ENCODE assay signal across 9 cellular contexts in the genomic region with DNA sequence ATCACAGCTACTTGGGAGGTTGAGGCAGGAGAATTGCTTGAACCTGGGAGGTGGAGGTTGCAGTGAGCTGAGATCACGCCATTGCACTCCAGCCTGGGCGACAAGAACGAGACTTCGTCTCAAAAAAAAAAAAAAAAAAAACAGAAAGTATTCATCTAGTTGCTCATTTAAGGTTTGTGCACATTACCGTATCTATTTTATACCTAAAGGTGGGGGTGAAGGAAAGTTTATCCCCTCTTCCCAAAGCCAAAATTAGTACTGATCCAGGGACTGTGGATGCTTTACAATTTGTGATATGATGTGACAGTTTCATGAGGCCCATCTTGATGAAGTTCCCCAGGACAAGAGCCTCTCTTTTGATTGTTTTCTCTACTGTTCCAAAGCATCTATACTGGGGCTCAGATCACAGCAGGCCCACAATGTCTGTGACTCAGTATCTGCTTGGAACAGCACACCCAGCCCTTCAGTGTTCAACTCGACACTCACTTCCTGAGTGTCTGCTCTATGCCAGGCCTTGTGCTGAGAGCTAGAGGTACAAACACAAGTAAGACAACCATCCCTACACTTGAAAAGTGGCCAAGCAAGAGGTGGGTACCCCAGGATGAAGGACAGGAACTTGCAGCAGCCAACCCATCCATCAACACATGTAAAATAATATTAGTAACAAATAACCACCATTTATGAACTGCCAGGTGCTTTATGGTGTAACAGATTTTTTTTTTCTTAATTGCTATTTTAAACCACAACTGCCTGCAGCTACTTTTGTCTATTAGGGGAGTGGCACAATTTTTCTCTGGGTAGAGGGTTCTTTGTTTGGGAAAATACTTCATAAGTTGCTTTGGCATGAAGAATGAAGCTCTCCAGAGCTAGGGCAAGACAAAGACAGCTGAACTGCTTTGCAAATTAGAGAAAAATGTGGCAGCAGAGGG. TPM values are rescaled to one million over a fixed set of nuclear protein-coding genes. Genes with fewer than 3 reads are reported as not detected.
DNase-seq lines count a peak whose midpoint lies in the region; ATAC-seq and TF ChIP-seq lines count a peak whose summit lies in the region.
"Had no signal": no experiment of that assay in that cellular context is flagged by ENCODE, and none has a peak within 500 bp of the region (broad histone marks: within the 10 kb centered on the region; RNA-seq: fewer than 3 reads in every experiment).

No MANE protein-coding gene starts in this region.

- TF ChIP-seq CTCF in ovary (IDR thresholded peaks at IDR 0.05): no peak

- DNase-seq in Right ventricle myocardium inferior (ENCODE audit: missing footprints) (no peak), cardiac septum (ENCODE audit: low spot score) (no peak), memory B cell (ENCODE audit: low spot score in 2 of 2) (no peak), ovary (no peak), NCI-H526 treated with DMSO at 0.1 percent for 48 hours (lab: John Stamatoyannopoulos, UW) (no peak), H4 (ENCODE audit: low spot score) (no peak), NCI-H1436 (lab: John Stamatoyannopoulos, UW) (no peak)
- DNase-seq: MV-4-11 had no signal

- peak overlapping the region; percentile 89 for H3K27ac Mint-ChIP-seq in activated naive CD4-positive, alpha-beta T cell treated with anti-CD3 and anti-CD28 coated beads, Interleukin-2, amount 50 U/mL, for 24 hours
- peak overlapping the region; percentile 93 for H3K27ac Mint-ChIP-seq in memory B cell

- H3K4me1 Mint-ChIP-seq in activated naive CD4-positive, alpha-beta T cell treated with anti-CD3 and anti-CD28 coated beads, Interleukin-2, amount 50 U/mL, for 24 hours: peaks cover 55% of the 10 kb centered on the region
- H3K4me1 Mint-ChIP-seq in memory B cell: peaks cover 26% of the 10 kb centered on the region

- H3K9me3 ChIP-seq in ovary: no peaks in the 10 kb centered on the region

- 84 to 88% (median 86%) methylated on average over 6 of the region's 6 CpGs for WGBS in ovary, 3 donors

- H3K36me3 Mint-ChIP-seq in activated naive CD4-positive, alpha-beta T cell treated with anti-CD3 and anti-CD28 coated beads, Interleukin-2, amount 50 U/mL, for 24 hours: no peaks in the 10 kb centered on the region
- no peaks in the 10 kb centered on the region for H3K36me3 Mint-ChIP-seq in memory B cell

- H3K27ac ChIP-seq in ovary: peak overlapping the region in 1 of 2 donors; percentile 2

- peak; percentile 71 for ATAC-seq in Right ventricle myocardium inferior
- ATAC-seq in memory B cell (ENCODE audit: low read depth): no peak

- TF ChIP-seq POLR2A in ovary (IDR thresholded peaks at IDR 0.05): no peak

- H3K4me3 Mint-ChIP-seq in activated naive CD4-positive, alpha-beta T cell treated with anti-CD3 and anti-CD28 coated beads, Interleukin-2, amount 50 U/mL, for 24 hours: peak overlapping the region; percentile 60
- peak overlapping the region; percentile 37 for H3K4me3 Mint-ChIP-seq in memory B cell

- no peaks in the 10 kb centered on the region for H3K9me3 Mint-ChIP-seq in activated naive CD4-positive, alpha-beta T cell treated with anti-CD3 and anti-CD28 coated beads, Interleukin-2, amount 50 U/mL, for 24 hours
- no peaks in the 10 kb centered on the region for H3K9me3 Mint-ChIP-seq in memory B cell

- H3K4me3 ChIP-seq in ovary: no peak overlapping the region

- no peaks in the 10 kb centered on the region for H3K27me3 Mint-ChIP-seq in activated naive CD4-positive, alpha-beta T cell treated with anti-CD3 and anti-CD28 coated beads, Interleukin-2, amount 50 U/mL, for 24 hours
- H3K27me3 Mint-ChIP-seq in memory B cell: no peaks in the 10 kb centered on the region

- peaks cover 3% of the 10 kb centered on the region for H3K4me1 ChIP-seq in ovary (ENCODE audit: insufficient read depth)

- no peaks in the 10 kb centered on the region for H3K27me3 ChIP-seq in ovary

- no peak for TF ChIP-seq EP300 in ovary (IDR thresholded peaks at IDR 0.05)

- intact Hi-C loops in Right ventricle myocardium inferior (cut with DNase I): no loop called here
- intact Hi-C loops in cardiac septum (cut with DNase I): no loop called here
- intact Hi-C loops in ovary (cut with DNase I): no loop called here

- H3K36me3 ChIP-seq in ovary: no peaks in the 10 kb centered on the region

RNA-seq across cellular contexts. Expression of a gene that starts 29.0 kb away (rescaled TPM):
- total RNA-seq in Right ventricle myocardium inferior: 59.6 TPM
- 73.1 TPM for total RNA-seq in cardiac septum
- total RNA-seq in ovary: 100 to 1,000 TPM in 5 of 7 donors, 10 to 100 TPM in 2; 84.3 to 184 (median 164) TPM
- 100 to 1,000 TPM; 137 to 138 TPM for polyA plus RNA-seq in ovary
- 67.7 and 75.3 TPM in 2 replicates for total RNA-seq in H4 (2014; rRNA removed; shearing (Covaris generic))

RNA-seq across cellular contexts. Expression of a gene that starts 46.5 kb away (rescaled TPM):
- total RNA-seq in Right ventricle myocardium inferior (249 TPM), cardiac septum (216 TPM), ovary (100 to 1,000 TPM; 207 to 366 (median 249) TPM)
- polyA plus RNA-seq in ovary: 100 to 1,000 TPM in 1 of 2 donors, 10 to 100 TPM in 1; 92.5 to 246 TPM
- total RNA-seq in H4 (2014; rRNA removed; shearing (Covaris generic)): 303 and 310 TPM in 2 replicates
